ENCODE assay signal across 1 cellular context in the genomic region with DNA sequence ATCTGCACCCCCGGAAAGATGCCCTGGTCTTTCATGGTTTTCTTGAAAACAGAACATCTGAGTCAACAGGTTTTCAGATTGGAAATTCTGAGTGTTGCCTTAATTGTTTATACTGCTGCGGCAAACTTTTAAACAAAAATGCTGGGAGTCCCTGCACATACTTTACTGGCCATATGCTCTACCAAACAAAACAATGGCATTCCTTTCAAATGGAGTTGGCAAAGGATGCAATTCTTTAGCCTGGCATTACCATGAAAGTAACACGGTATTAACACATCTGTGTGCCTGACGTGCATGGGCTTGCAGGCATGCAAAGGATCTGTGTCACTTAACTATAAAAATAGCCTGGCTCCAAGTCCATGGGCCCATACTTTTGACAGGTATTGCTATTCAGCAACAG.
TF ChIP-seq lines count a peak whose summit lies in the region.

No MANE protein-coding gene starts in this region.

TF ChIP-seq in neural cell, 6 proteins besides CTCF, POLR2A, EP300 and RAD21:
- no peak for TF ChIP-seq REST (IDR thresholded peaks at IDR 0.05; ENCODE audit: borderline replicate concordance)
- no peak for TF ChIP-seq MXI1 (conservative IDR thresholded peaks at IDR 0.05; ENCODE audit: poor library complexity, severe bottlenecking)
- no peak for TF ChIP-seq POLR2AphosphoS5 (IDR thresholded peaks at IDR 0.05)
- TF ChIP-seq SMC3 (conservative IDR thresholded peaks at IDR 0.05; ENCODE audit: poor library complexity) = no peak
- TF ChIP-seq EZH2 (IDR thresholded peaks at IDR 0.05; ENCODE audit: borderline replicate concordance, insufficient read depth, low read length, poor library complexity, severe bottlenecking) = no peak
- TF ChIP-seq TAF1 (IDR thresholded peaks at IDR 0.05; ENCODE audit: low read depth) = no peak
